ENCODE assay signal across 8 cellular contexts in genomic region chr17:41777579-41778188, GRCh38. TPM values are rescaled to one million over a fixed set of nuclear protein-coding genes. Genes with fewer than 3 reads are reported as not detected.
DNase-seq lines count a peak whose midpoint lies in the region; ATAC-seq, FAIRE-seq and TF ChIP-seq lines count a peak whose summit lies in the region.

No MANE protein-coding gene starts in this region.

- TF ChIP-seq POLR2A in GM12891 (IDR thresholded peaks at IDR 0.05; ENCODE audit: low read depth, low read length): no peak

- DNase-seq in EL (peak; percentile 91), NCI-H748 treated with DMSO at 0.1 percent for 48 hours (lab: John Stamatoyannopoulos, UW) (peak; percentile 48), epidermal melanocyte (ENCODE audit: insufficient read length, low spot score) (peak; percentile 61), SW 1271 (lab: John Stamatoyannopoulos, UW) (no peak), GM12891 (ENCODE audit: insufficient read length, low spot score) (no peak)
- DNase-seq in activated CD8-positive, alpha-beta memory T cell treated with anti-CD3 and anti-CD28 coated beads, Interleukin-2, amount 50 U/mL, for 4 hours: no peak

- peak overlapping the region; percentile 54 for H3K9ac ChIP-seq in mucosa of stomach (ENCODE audit: low read length)

- peak overlapping the region; percentile 4 for H3K4me3 ChIP-seq in mucosa of stomach (ENCODE audit: low read length)

- H3K4me1 ChIP-seq in mucosa of stomach (ENCODE audit: control insufficient read depth, insufficient read depth, low read length): peaks cover 72% of the 10 kb centered on the region

- no peak for ATAC-seq in HG02938 (IDR thresholded peaks at IDR 0.05; ENCODE audit: unreplicated experiment)

- no peaks in the 10 kb centered on the region for H3K27me3 ChIP-seq in mucosa of stomach (ENCODE audit: control insufficient read depth, insufficient read depth, low read length)

- no peaks in the 10 kb centered on the region for H3K9me3 ChIP-seq in mucosa of stomach (ENCODE audit: control insufficient read depth, low read length)

- no peaks in the 10 kb centered on the region for H3K36me3 ChIP-seq in mucosa of stomach (ENCODE audit: control insufficient read depth, insufficient read depth, low read length)

- FAIRE-seq in GM12891 (lab: Jason Lieb, UNC): no peak

TF ChIP-seq in GM12891, 5 proteins besides CTCF, POLR2A, EP300 and RAD21:
- no peak for TF ChIP-seq SPI1 (IDR thresholded peaks at IDR 0.05; ENCODE audit: low read depth, low read length)
- no peak for TF ChIP-seq TAF1 (IDR thresholded peaks at IDR 0.05; ENCODE audit: low read depth, low read length)
- no peak for TF ChIP-seq POU2F2 (IDR thresholded peaks at IDR 0.05; ENCODE audit: low read depth, low read length)
- no peak for TF ChIP-seq PAX5 (IDR thresholded peaks at IDR 0.05; ENCODE audit: insufficient read depth, low read length, severe bottlenecking)
- no peak for TF ChIP-seq POLR2AphosphoS5 (IDR thresholded peaks at IDR 0.05; ENCODE audit: low read depth, low read length)

RNA-seq across cellular contexts. Expression of gene JUP, which starts 8.8 kb away (rescaled TPM):
- polyA plus RNA-seq in GM12891 (2012; ENCODE audit: low read depth, missing spikeins): 21.3 TPM

RNA-seq across cellular contexts. Expression of gene P3H4, which starts 34.1 kb away (rescaled TPM):
- 0.19 TPM for polyA plus RNA-seq in GM12891 (2012; ENCODE audit: low read depth, missing spikeins)

RNA-seq across cellular contexts. Expression of gene FKBP10, which starts 35.1 kb away (rescaled TPM):
- polyA plus RNA-seq in GM12891 (2012; ENCODE audit: low read depth, missing spikeins): 1.1 TPM

RNA-seq across cellular contexts. Expression of gene HAP1, which starts 43.2 kb away (rescaled TPM):
- polyA plus RNA-seq in GM12891 (2012; ENCODE audit: low read depth, missing spikeins): not detected

RNA-seq across cellular contexts. Expression of gene NT5C3B, which starts 58.3 kb away (rescaled TPM):
- 24.8 TPM for polyA plus RNA-seq in GM12891 (2012; ENCODE audit: low read depth, missing spikeins)

Comparison
In these comparisons a context has a peak if more than half of its experiments do, and no peak if none do; other contexts are left out.
1. DNase-seq: peak in EL (single experiment), NCI-H748 treated with DMSO at 0.1 percent for 48 hours (single experiment) and epidermal melanocyte (single experiment); none in activated CD8-positive, alpha-beta memory T cell treated with anti-CD3 and anti-CD28 coated beads, Interleukin-2, amount 50 U/mL, for 4 hours (single experiment), SW 1271 (0 of 2) and GM12891 (single experiment).